Comparison of ENCODE assay signal across 27 cellular contexts in genomic region chr10:32175629-32176028, GRCh38.
DNase-seq lines count a peak whose midpoint lies in the region; ATAC-seq, FAIRE-seq and TF ChIP-seq lines count a peak whose summit lies in the region.
"Had no signal": no experiment of that assay in that cellular context is flagged by ENCODE, and none has a peak within 500 bp of the region (broad histone marks: within the 10 kb centered on the region; RNA-seq: fewer than 3 reads in every experiment).

No MANE protein-coding gene starts in this region.

- TF ChIP-seq RAD21 in IMR-90 (IDR thresholded peaks at IDR 0.05; ENCODE audit: low read length), result no peak

- no peak overlapping the region for H2BK5ac ChIP-seq in IMR-90 (ENCODE audit: low read depth, low read length, poor library complexity, severe bottlenecking)

- H3K4ac ChIP-seq in IMR-90 (ENCODE audit: low read depth, low read length), result no peak overlapping the region

- no peak overlapping the region for H2BK15ac ChIP-seq in IMR-90 (ENCODE audit: low read depth, low read length)

- no peak overlapping the region for H2AFZ ChIP-seq in IMR-90 (replicated peaks; ENCODE audit: low read length, poor library complexity)
- no peak overlapping the region for H2AFZ ChIP-seq in PC-3 (ENCODE audit: low read length)
- H2AFZ ChIP-seq: GM23248 had no signal

- no peak overlapping the region for H2BK120ac ChIP-seq in IMR-90 (ENCODE audit: low read depth, low read length)

- in situ Hi-C loops in IMR-90 (cut with MboI; ENCODE audit: low sequenced_read_pairs), result no loop called here

- H4K5ac ChIP-seq in IMR-90 (ENCODE audit: low read depth, low read length), result no peak overlapping the region

- H3K18ac ChIP-seq in IMR-90 (ENCODE audit: low read depth, low read length), result no peak overlapping the region

- no peak overlapping the region for H3K56ac ChIP-seq in IMR-90 (ENCODE audit: extremely low read depth, insufficient read depth, low read length)

- no peak overlapping the region for H3K23ac ChIP-seq in IMR-90 (ENCODE audit: low read depth, low read length)

- no peak for ATAC-seq in IMR-90 (ENCODE audit: low read depth)
- ATAC-seq in PC-3, result no peak
- ATAC-seq in lower lobe of right lung, result peak; percentile 59 to 74
- ATAC-seq: A549, GM12878 had no signal

- H3K9me2 ChIP-seq in PC-3 (replicated peaks; ENCODE audit: low read length), result no peaks in the 10 kb centered on the region

- no peak overlapping the region for H4K91ac ChIP-seq in IMR-90 (ENCODE audit: insufficient read depth, low read depth, low read length)

- no peak overlapping the region for H3K9ac ChIP-seq in IMR-90 (ENCODE audit: low read depth, low read length)
- no peak overlapping the region for H3K9ac ChIP-seq in PC-3 (ENCODE audit: low read length)
- H3K9ac ChIP-seq: BLaER1 treated with 17β-estradiol and CSF1 and Interleukin-3, amounts not matched to agents 10 nM and 100 nM; GM23248 had no signal

- no peak overlapping the region for H3K4me3 ChIP-seq in IMR-90 (ENCODE audit: insufficient read depth, low read depth, low read length)
- no peak overlapping the region for H3K4me3 ChIP-seq in PC-3 (ENCODE audit: low read length)
- no peak overlapping the region for H3K4me3 ChIP-seq in bronchial epithelial cell (ENCODE audit: low read depth, low read length)
- H3K4me3 ChIP-seq in lower lobe of right lung, result no peak overlapping the region
- no peak overlapping the region for H3K4me3 ChIP-seq in testis
- H3K4me3 ChIP-seq: A549; BLaER1 treated with 17β-estradiol and CSF1 and Interleukin-3, amounts not matched to agents 10 nM and 100 nM; GM12878; GM23248 had no signal

- no peaks in the 10 kb centered on the region for H3K9me1 ChIP-seq in IMR-90 (ENCODE audit: insufficient read depth, low read length)

- no peak overlapping the region for H4K8ac ChIP-seq in IMR-90 (ENCODE audit: low read depth in 2 of 2, low read length in 2 of 2)

- H2BK20ac ChIP-seq in IMR-90 (ENCODE audit: low read depth, low read length), result no peak overlapping the region

- no peak overlapping the region for H2AK5ac ChIP-seq in IMR-90 (ENCODE audit: low read depth, low read length)

- H3K27ac ChIP-seq in IMR-90 (ENCODE audit: insufficient read depth, low read length) (no peak overlapping the region), PC-3 (ENCODE audit: low read length) (no peak overlapping the region), lower lobe of right lung (no peak overlapping the region), testis (no peak overlapping the region)
- H3K27ac ChIP-seq: A549; BLaER1 treated with 17β-estradiol and CSF1 and Interleukin-3, amounts not matched to agents 10 nM and 100 nM; GM23248 had no signal

- WGBS in IMR-90 (ENCODE audit: extremely low coverage in 2 of 2, insufficient read length in 1 of 2), 2 experiments, result 100% methylated on average over 1 of the region's 2 CpGs; no CpG with 5 or more reads in 1 of the 2 experiments
- 96 to 98% methylated on average over 2 of the region's 2 CpGs for WGBS in testis, 2 donors

- dilution Hi-C loops in IMR-90 (cut with HindIII; ENCODE audit: low sequenced_read_pairs, unreplicated experiment), result no loop called here

- POLR2A ChIA-PET in IMR-90 (lab: Charles Lee; ENCODE audit: unreplicated experiment), result no interaction called here
- POLR2A ChIA-PET in PC-3 (lab: Charles Lee; ENCODE audit: unreplicated experiment), result no interaction called here

- CTCF ChIA-PET in IMR-90 (lab: Yijun Ruan, JAX), result no interaction called here
- CTCF ChIA-PET in PC-3 (lab: Charles Lee), result no interaction called here

- BruUV-seq in IMR-90 (replicated peaks; lab: Mats Ljungman, UMichigan) (no TSS peak), PC-3 (replicated peaks; lab: Mats Ljungman, UMichigan) (no TSS peak)

- H3K79me1 ChIP-seq in IMR-90 (ENCODE audit: low read depth in 1 of 2, low read length in 2 of 2), result no peaks in the 10 kb centered on the region

- H3K79me2 ChIP-seq in PC-3 (ENCODE audit: low read length), result no peaks in the 10 kb centered on the region

- H4K20me1 ChIP-seq in IMR-90 (ENCODE audit: insufficient read depth, low read length), result no peaks in the 10 kb centered on the region
- H4K20me1 ChIP-seq in PC-3 (ENCODE audit: low read length), result no peaks in the 10 kb centered on the region
- H4K20me1 ChIP-seq: BLaER1 treated with 17β-estradiol and CSF1 and Interleukin-3, amounts not matched to agents 10 nM and 100 nM had no signal

- FAIRE-seq in bronchial epithelial cell (lab: Jason Lieb, UNC), result no peak
- FAIRE-seq: A549, D721Med, GM12878, GM19239, H1 had no signal

- no peak overlapping the region for H2AK9ac ChIP-seq in IMR-90 (replicated peaks; ENCODE audit: low read depth, low read length, poor library complexity)

- no peaks in the 10 kb centered on the region for H3K36me3 ChIP-seq in IMR-90 (ENCODE audit: control insufficient read depth, insufficient read depth, low read length)
- no peaks in the 10 kb centered on the region for H3K36me3 ChIP-seq in PC-3 (ENCODE audit: low read depth, low read length)
- H3K36me3 ChIP-seq in bronchial epithelial cell (ENCODE audit: control insufficient read depth, insufficient read depth, low read length), result no peaks in the 10 kb centered on the region
- no peaks in the 10 kb centered on the region for H3K36me3 ChIP-seq in lower lobe of right lung
- H3K36me3 ChIP-seq in testis (ENCODE audit: low read depth, missing control alignments), result no peaks in the 10 kb centered on the region
- H3K36me3 ChIP-seq: BE2C; BLaER1 treated with 17β-estradiol and CSF1 and Interleukin-3, amounts not matched to agents 10 nM and 100 nM had no signal

- H3F3A ChIP-seq in PC-3 (ENCODE audit: low read length, unreplicated experiment), result no peaks in the 10 kb centered on the region

- H3K9me3 ChIP-seq in IMR-90 (ENCODE audit: control insufficient read depth, insufficient read depth, low read length), result no peaks in the 10 kb centered on the region
- H3K9me3 ChIP-seq in PC-3 (ENCODE audit: low read length), result no peaks in the 10 kb centered on the region
- H3K9me3 ChIP-seq in lower lobe of right lung, result no peaks in the 10 kb centered on the region
- H3K9me3 ChIP-seq in testis, result no peaks in the 10 kb centered on the region
- H3K9me3 ChIP-seq: BE2C; BLaER1 treated with 17β-estradiol and CSF1 and Interleukin-3, amounts not matched to agents 10 nM and 100 nM had no signal

- TF ChIP-seq POLR2A in IMR-90 (IDR thresholded peaks at IDR 0.05; ENCODE audit: low read depth, low read length), result no peak
- no peak for TF ChIP-seq POLR2A in testis (IDR thresholded peaks at IDR 0.05)

- H3K27me3 ChIP-seq in IMR-90 (ENCODE audit: control insufficient read depth, insufficient read depth, low read length), result peaks cover under 1% of the 10 kb centered on the region
- no peaks in the 10 kb centered on the region for H3K27me3 ChIP-seq in PC-3 (ENCODE audit: low read length)
- H3K27me3 ChIP-seq in bronchial epithelial cell (ENCODE audit: control insufficient read depth, insufficient read depth, low read length), result no peaks in the 10 kb centered on the region
- H3K27me3 ChIP-seq in lower lobe of right lung (ENCODE audit: low read depth), result no peaks in the 10 kb centered on the region
- H3K27me3 ChIP-seq in testis, result no peaks in the 10 kb centered on the region
- H3K27me3 ChIP-seq: BE2C; BLaER1 treated with 17β-estradiol and CSF1 and Interleukin-3, amounts not matched to agents 10 nM and 100 nM had no signal

- no peak overlapping the region for H3K14ac ChIP-seq in IMR-90 (replicated peaks; ENCODE audit: low read depth, low read length)

- intact Hi-C loops in IMR-90 (cut with micrococcal nuclease), result no loop called here
- intact Hi-C loops in PC-3 (cut with micrococcal nuclease), result no loop called here
- intact Hi-C loops in lower lobe of right lung (cut with DNase I), result no loop called here
- intact Hi-C loops in testis (cut with DNase I; ENCODE audit: low total_unique reads), result no loop called here

- H3K4me1 ChIP-seq in IMR-90 (ENCODE audit: control insufficient read depth, insufficient read depth, low read length) (no peaks in the 10 kb centered on the region), PC-3 (ENCODE audit: insufficient read depth, low read length) (peaks cover 10% of the 10 kb centered on the region), lower lobe of right lung (no peaks in the 10 kb centered on the region), testis (peaks cover 3% of the 10 kb centered on the region)
- H3K4me1 ChIP-seq: A549, BE2C had no signal

- TF ChIP-seq CTCF in IMR-90 (conservative IDR thresholded peaks at IDR 0.05; ENCODE audit: low read depth, low read length) (no peak), PC-3 (conservative IDR thresholded peaks at IDR 0.05; ENCODE audit: low read depth, low read length) (no peak), bronchial epithelial cell (IDR thresholded peaks at IDR 0.05; ENCODE audit: insufficient read depth, low read length, severe bottlenecking) (no peak), lower lobe of right lung (IDR thresholded peaks at IDR 0.05) (no peak), testis (IDR thresholded peaks at IDR 0.05) (no peak)

- DNase-seq in IMR-90 (no peak), PC-3 (peak; percentile 3), bronchial epithelial cell (ENCODE audit: low read depth) (peak; percentile 31), lower lobe of right lung (no peak), hepatic stellate cell (ENCODE audit: low spot score) (no peak), testis (no peak)
- no peak for DNase-seq in effector CD4-positive, alpha-beta T cell
- no peak for DNase-seq in activated CD8-positive, alpha-beta memory T cell treated with anti-CD3 and anti-CD28 coated beads, Interleukin-2, amount 50 U/mL, for 4 hours
- DNase-seq: 8988T; ACHN; AML-193; BE2C; CD4-positive, alpha-beta T cell; CD8-positive, alpha-beta memory T cell; DMS 273 treated with DMSO at 0.1 percent for 48 hours; DMS79; EL; GDM1; GM23248; H7; HCEC 1CT had no signal

- H3K4me2 ChIP-seq in IMR-90 (ENCODE audit: low read depth, low read length), result no peak overlapping the region
- no peak overlapping the region for H3K4me2 ChIP-seq in PC-3 (ENCODE audit: low read length)
- H3K4me2 ChIP-seq: A549; BLaER1 treated with 17β-estradiol and CSF1 and Interleukin-3, amounts not matched to agents 10 nM and 100 nM had no signal

TF ChIP-seq in IMR-90, 13 proteins besides CTCF, POLR2A, EP300 and RAD21:
- TF ChIP-seq FOS (IDR thresholded peaks at IDR 0.05; ENCODE audit: low read depth, low read length), result no peak
- TF ChIP-seq MAZ (IDR thresholded peaks at IDR 0.05; ENCODE audit: borderline replicate concordance, low read depth, low read length), result no peak
- peak; percentile 56; the same call in 1 of the 2 replicates for TF ChIP-seq CEBPB (IDR thresholded peaks at IDR 0.05; ENCODE audit: low read depth, low read length)
TF ChIP-seq in IMR-90: peak in this region for 1.

Comparison
In these comparisons a context has a peak if more than half of its experiments do, and no peak if none do; other contexts are left out.
1. ATAC-seq: peak in lower lobe of right lung (2 of 2); none in IMR-90 (single experiment) and PC-3 (single experiment).
2. DNase-seq: peak in PC-3 (single experiment) and bronchial epithelial cell (single experiment); none in IMR-90 (single experiment), lower lobe of right lung (single experiment), hepatic stellate cell (single experiment), testis (single experiment), effector CD4-positive, alpha-beta T cell (single experiment) and activated CD8-positive, alpha-beta memory T cell treated with anti-CD3 and anti-CD28 coated beads, Interleukin-2, amount 50 U/mL, for 4 hours (single experiment).